ENCODE assay signal across 13 cellular contexts in the genomic region with DNA sequence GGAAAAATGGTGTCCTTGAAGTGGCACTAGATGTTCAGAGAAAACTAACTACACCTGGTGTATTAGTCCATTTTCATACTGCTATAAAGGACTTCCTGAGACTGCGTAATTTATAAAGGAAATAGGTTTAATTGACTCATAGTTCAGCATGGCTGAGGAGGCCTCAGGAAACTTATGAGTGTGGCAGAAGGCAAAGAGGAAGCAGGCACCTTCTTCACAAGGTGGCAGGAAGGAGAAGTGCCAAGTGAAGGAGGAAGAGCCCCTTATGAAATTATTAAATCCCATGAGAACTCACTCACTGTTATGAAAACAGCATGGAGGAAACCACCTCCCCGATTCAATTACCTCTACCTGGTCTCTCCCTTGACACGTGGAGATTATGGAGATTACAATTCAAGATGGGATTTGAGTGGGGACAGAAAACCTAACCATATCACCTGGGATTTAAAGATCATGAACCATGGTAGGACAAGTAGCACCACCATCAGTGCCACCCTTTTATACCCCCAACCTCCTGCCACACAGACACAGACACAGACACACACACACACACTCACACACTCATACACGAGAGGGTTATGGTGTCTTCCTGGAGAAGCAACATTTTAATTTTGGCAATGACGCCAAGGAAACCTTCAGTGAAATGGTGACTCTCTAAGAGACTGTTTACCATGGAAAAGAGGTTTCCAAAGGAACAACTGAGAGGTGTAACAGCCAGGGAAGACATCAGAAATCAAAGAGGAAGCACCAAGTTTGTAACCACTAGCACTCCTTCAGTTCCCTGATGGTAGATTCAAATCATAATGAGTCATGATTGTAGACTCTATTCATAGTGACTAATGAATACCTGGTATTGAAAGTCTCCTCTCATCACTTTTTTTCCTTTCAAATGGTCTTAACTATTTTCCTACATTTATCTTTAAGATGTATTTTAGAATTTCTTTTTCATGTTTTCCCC. TPM values are rescaled to one million over a fixed set of nuclear protein-coding genes. Genes with fewer than 3 reads are reported as not detected.
A peak's percentile ranks its signal among the peaks of the same experiment; 100 is the strongest.
DNase-seq lines count a peak whose midpoint lies in the region; ATAC-seq and TF ChIP-seq lines count a peak whose summit lies in the region.
"Had no signal": no experiment of that assay in that cellular context is flagged by ENCODE, and none has a peak within 500 bp of the region (broad histone marks: within the 10 kb centered on the region; RNA-seq: fewer than 3 reads in every experiment).

No MANE protein-coding gene starts in this region.

- TF ChIP-seq CTCF in fibroblast of mammary gland (conservative IDR thresholded peaks at IDR 0.05; ENCODE audit: control insufficient read depth, insufficient read depth, low read depth, low read length) = no peak

- ATAC-seq in HG03139 (IDR thresholded peaks at IDR 0.05; ENCODE audit: unreplicated experiment) (no peak), HG02588 (IDR thresholded peaks at IDR 0.05; ENCODE audit: unreplicated experiment) (no peak)

- no peak overlapping the region for H3K4me3 ChIP-seq in fibroblast of mammary gland (ENCODE audit: control insufficient read depth, low read depth, low read length)
- H3K4me3 ChIP-seq: BLaER1 had no signal

- DNase-seq in A172 (ENCODE audit: low spot score) (peak; percentile 68), GDM1 (lab: John Stamatoyannopoulos, UW) (peak; percentile 7), RKO (ENCODE audit: low spot score) (peak; percentile 54), fibroblast of mammary gland (ENCODE audit: low read depth) (peak; percentile 60), NCI-H1417 treated with DMSO at 0.1 percent for 48 hours (lab: John Stamatoyannopoulos, UW) (no peak)
- DNase-seq in effector CD4-positive, alpha-beta T cell = no peak
- DNase-seq: effector memory CD4-positive, alpha-beta T cell; NCI-H1436 treated with DMSO at 0.1 percent for 48 hours; NCI-H748 treated with DMSO at 0.1 percent for 48 hours; stimulated activated CD4-positive, alpha-beta T cell treated with anti-CD3 and anti-CD28 coated beads, Interleukin-2, amount 100 ng/mL, for 48 hours had no signal

RNA-seq across cellular contexts. Expression of a gene that starts 41.8 kb away (rescaled TPM):
- total RNA-seq in A172 (2014; rRNA removed; shearing (Covaris generic)) = not detected in 2 replicates

Comparison
In these comparisons a context has a peak if more than half of its experiments do, and no peak if none do; other contexts are left out.
1. DNase-seq: peak in A172 (single experiment), GDM1 (single experiment), RKO (single experiment) and fibroblast of mammary gland (single experiment); none in effector CD4-positive, alpha-beta T cell (single experiment) and NCI-H1417 treated with DMSO at 0.1 percent for 48 hours (single experiment).